In genomic region chr15:96042734-96043224, GRCh38 we compare ENCODE assay signal across 1 cellular context.
TF ChIP-seq lines count a peak whose summit lies in the region.

No MANE protein-coding gene starts in this region.

TF ChIP-seq in GM12878, 131 proteins besides CTCF, POLR2A, EP300 and RAD21 (continued from another document and continues in another):
- TF ChIP-seq PRDM15 (CRISPR knock-in tag; IDR thresholded peaks at IDR 0.05) (no peak), NKRF (conservative IDR thresholded peaks at IDR 0.05) (peak; percentile 30; the same call in 1 of the 2 replicates), TAF1 (IDR thresholded peaks at IDR 0.05; ENCODE audit: borderline replicate concordance, low read depth, low read length) (no peak), KDM1A (IDR thresholded peaks at IDR 0.05; ENCODE audit: borderline replicate concordance) (no peak), HSF1 (IDR thresholded peaks at IDR 0.05; ENCODE audit: low read depth, low read length) (no peak), BHLHE40 (IDR thresholded peaks at IDR 0.05; ENCODE audit: borderline replicate concordance in 1 of 2, low read depth in 2 of 2, low read length in 1 of 2) (peak; percentile 17 to 36; a peak in 1 of 4 replicates), RBBP5 (conservative IDR thresholded peaks at IDR 0.05) (no peak), KAT2A (conservative IDR thresholded peaks at IDR 0.05; ENCODE audit: control insufficient read depth, low read depth, low read length) (no peak), MAX (IDR thresholded peaks at IDR 0.05; ENCODE audit: low read depth, low read length) (no peak), IKZF2 (IDR thresholded peaks at IDR 0.05) (peak; percentile 96 to 97), SPI1 (IDR thresholded peaks at IDR 0.05; ENCODE audit: borderline replicate concordance, insufficient read depth, low read depth, low read length) (peak; percentile 100), SUZ12 (IDR thresholded peaks at IDR 0.05; ENCODE audit: unreplicated experiment) (no peak), NR2F1 (conservative IDR thresholded peaks at IDR 0.05) (peak; percentile 37), CEBPZ (IDR thresholded peaks at IDR 0.05; ENCODE audit: low read depth, low read length) (no peak), ZBTB40 (IDR thresholded peaks at IDR 0.05; ENCODE audit: borderline replicate concordance) (no peak), ZNF622 (IDR thresholded peaks at IDR 0.05) (no peak), JUNB (IDR thresholded peaks at IDR 0.05) (no peak), ESRRA (IDR thresholded peaks at IDR 0.05; ENCODE audit: low read length) (no peak), EED (IDR thresholded peaks at IDR 0.05; ENCODE audit: low read depth) (peak; percentile 90), CHD1 (IDR thresholded peaks at IDR 0.05; ENCODE audit: low read depth, low read length) (no peak), MEF2A (IDR thresholded peaks at IDR 0.05; ENCODE audit: insufficient read depth, low read depth, low read length) (0 out of 2 replicates have a peak, but pooled peaks have one; percentile 44), TCF12 (IDR thresholded peaks at IDR 0.05; ENCODE audit: low read depth, low read length) (0 out of 2 replicates have a peak, but pooled peaks have one; percentile 61), CREM (IDR thresholded peaks at IDR 0.05; ENCODE audit: low read depth) (peak; percentile 68), HDAC6 (IDR thresholded peaks at IDR 0.05; ENCODE audit: unreplicated experiment) (no peak), TCF7 (IDR thresholded peaks at IDR 0.05; ENCODE audit: borderline replicate concordance) (no peak), DPF2 (IDR thresholded peaks at IDR 0.05) (peak; percentile 96), RCOR1 (conservative IDR thresholded peaks at IDR 0.05; ENCODE audit: low read depth, low read length) (no peak), SREBF1 (IDR thresholded peaks at IDR 0.05; ENCODE audit: low read length) (no peak), BCL11A (IDR thresholded peaks at IDR 0.05; ENCODE audit: low read depth, low read length) (peak; percentile 66), BACH1 (IDR thresholded peaks at IDR 0.05; ENCODE audit: borderline replicate concordance) (0 out of 2 replicates have a peak, but pooled peaks have one; percentile 64), NR2C1 (IDR thresholded peaks at IDR 0.05) (no peak), WRNIP1 (IDR thresholded peaks at IDR 0.05; ENCODE audit: borderline replicate concordance, low read depth, low read length) (no peak), SUPT20H (IDR thresholded peaks at IDR 0.05; ENCODE audit: borderline replicate concordance, control insufficient read depth, low read depth, low read length) (no peak)
- TF ChIP-seq, protein P1, sequence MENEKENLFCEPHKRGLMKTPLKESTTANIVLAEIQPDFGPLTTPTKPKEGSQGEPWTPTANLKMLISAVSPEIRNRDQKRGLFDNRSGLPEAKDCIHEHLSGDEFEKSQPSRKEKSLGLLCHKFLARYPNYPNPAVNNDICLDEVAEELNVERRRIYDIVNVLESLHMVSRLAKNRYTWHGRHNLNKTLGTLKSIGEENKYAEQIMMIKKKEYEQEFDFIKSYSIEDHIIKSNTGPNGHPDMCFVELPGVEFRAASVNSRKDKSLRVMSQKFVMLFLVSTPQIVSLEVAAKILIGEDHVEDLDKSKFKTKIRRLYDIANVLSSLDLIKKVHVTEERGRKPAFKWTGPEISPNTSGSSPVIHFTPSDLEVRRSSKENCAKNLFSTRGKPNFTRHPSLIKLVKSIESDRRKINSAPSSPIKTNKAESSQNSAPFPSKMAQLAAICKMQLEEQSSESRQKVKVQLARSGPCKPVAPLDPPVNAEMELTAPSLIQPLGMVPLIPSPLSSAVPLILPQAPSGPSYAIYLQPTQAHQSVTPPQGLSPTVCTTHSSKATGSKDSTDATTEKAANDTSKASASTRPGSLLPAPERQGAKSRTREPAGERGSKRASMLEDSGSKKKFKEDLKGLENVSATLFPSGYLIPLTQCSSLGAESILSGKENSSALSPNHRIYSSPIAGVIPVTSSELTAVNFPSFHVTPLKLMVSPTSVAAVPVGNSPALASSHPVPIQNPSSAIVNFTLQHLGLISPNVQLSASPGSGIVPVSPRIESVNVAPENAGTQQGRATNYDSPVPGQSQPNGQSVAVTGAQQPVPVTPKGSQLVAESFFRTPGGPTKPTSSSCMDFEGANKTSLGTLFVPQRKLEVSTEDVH (IDR thresholded peaks at IDR 0.05; ENCODE audit: low read depth, partially characterized antibody), result no peak
- TF ChIP-seq, protein P2, sequence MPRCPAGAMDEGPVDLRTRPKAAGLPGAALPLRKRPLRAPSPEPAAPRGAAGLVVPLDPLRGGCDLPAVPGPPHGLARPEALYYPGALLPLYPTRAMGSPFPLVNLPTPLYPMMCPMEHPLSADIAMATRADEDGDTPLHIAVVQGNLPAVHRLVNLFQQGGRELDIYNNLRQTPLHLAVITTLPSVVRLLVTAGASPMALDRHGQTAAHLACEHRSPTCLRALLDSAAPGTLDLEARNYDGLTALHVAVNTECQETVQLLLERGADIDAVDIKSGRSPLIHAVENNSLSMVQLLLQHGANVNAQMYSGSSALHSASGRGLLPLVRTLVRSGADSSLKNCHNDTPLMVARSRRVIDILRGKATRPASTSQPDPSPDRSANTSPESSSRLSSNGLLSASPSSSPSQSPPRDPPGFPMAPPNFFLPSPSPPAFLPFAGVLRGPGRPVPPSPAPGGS (IDR thresholded peaks at IDR 0.05; ENCODE audit: borderline replicate concordance, insufficient read depth, low read depth, low read length, poor library complexity, severe bottlenecking), result peak; percentile 56
- TF ChIP-seq, protein P3, sequence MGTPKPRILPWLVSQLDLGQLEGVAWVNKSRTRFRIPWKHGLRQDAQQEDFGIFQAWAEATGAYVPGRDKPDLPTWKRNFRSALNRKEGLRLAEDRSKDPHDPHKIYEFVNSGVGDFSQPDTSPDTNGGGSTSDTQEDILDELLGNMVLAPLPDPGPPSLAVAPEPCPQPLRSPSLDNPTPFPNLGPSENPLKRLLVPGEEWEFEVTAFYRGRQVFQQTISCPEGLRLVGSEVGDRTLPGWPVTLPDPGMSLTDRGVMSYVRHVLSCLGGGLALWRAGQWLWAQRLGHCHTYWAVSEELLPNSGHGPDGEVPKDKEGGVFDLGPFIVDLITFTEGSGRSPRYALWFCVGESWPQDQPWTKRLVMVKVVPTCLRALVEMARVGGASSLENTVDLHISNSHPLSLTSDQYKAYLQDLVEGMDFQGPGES (IDR thresholded peaks at IDR 0.05), result no peak
- TF ChIP-seq, protein P4, sequence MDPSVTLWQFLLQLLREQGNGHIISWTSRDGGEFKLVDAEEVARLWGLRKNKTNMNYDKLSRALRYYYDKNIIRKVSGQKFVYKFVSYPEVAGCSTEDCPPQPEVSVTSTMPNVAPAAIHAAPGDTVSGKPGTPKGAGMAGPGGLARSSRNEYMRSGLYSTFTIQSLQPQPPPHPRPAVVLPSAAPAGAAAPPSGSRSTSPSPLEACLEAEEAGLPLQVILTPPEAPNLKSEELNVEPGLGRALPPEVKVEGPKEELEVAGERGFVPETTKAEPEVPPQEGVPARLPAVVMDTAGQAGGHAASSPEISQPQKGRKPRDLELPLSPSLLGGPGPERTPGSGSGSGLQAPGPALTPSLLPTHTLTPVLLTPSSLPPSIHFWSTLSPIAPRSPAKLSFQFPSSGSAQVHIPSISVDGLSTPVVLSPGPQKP (IDR thresholded peaks at IDR 0.05; ENCODE audit: low read depth, low read length), result no peak
